1 cellular context compared by ENCODE assay signal in genomic region chr3:170961616-170962400, GRCh38.
TF ChIP-seq lines count a peak whose summit lies in the region.

No MANE protein-coding gene starts in this region.

TF ChIP-seq in K562, 482 proteins besides CTCF, POLR2A, EP300 and RAD21 (continued from another document and continues in another):
- TF ChIP-seq HINFP (tag; conservative IDR thresholded peaks at IDR 0.05; ENCODE audit: low read depth) = no peak
- peak; percentile 44; the same call in 1 of the 2 replicates for TF ChIP-seq MAFK (IDR thresholded peaks at IDR 0.05; ENCODE audit: low read length)
- peak; percentile 22 for TF ChIP-seq MEIS2 (IDR thresholded peaks at IDR 0.05; ENCODE audit: partially characterized antibody)
- no peak for TF ChIP-seq MLX (CRISPR knock-in tag; conservative IDR thresholded peaks at IDR 0.05)
- 0 out of 2 replicates have a peak, but pooled peaks have one; percentile 12 for TF ChIP-seq PKNOX1 (IDR thresholded peaks at IDR 0.05)
- no peak for TF ChIP-seq TAF9B (IDR thresholded peaks at IDR 0.05; ENCODE audit: partially characterized antibody)
- no peak for TF ChIP-seq PREB (CRISPR knock-in tag; IDR thresholded peaks at IDR 0.05)
- no peak for TF ChIP-seq CUX1 (CRISPR knock-in tag; IDR thresholded peaks at IDR 0.05)
- TF ChIP-seq CBFA2T2 (conservative IDR thresholded peaks at IDR 0.05) = no peak
- TF ChIP-seq CHD4 (IDR thresholded peaks at IDR 0.05; ENCODE audit: insufficient read depth, insufficient replicate concordance, low read depth, low read length, poor library complexity, severe bottlenecking) = no peak
- TF ChIP-seq NCOA4 (IDR thresholded peaks at IDR 0.05; ENCODE audit: partially characterized antibody) = no peak
- no peak for TF ChIP-seq ZFP30 (CRISPR knock-in tag; IDR thresholded peaks at IDR 0.05; ENCODE audit: borderline replicate concordance)
- TF ChIP-seq ZNF778 (CRISPR knock-in tag; IDR thresholded peaks at IDR 0.05) = no peak
- peak; percentile 85 for TF ChIP-seq DEAF1 (CRISPR knock-in tag; IDR thresholded peaks at IDR 0.05)
- TF ChIP-seq NKRF (IDR thresholded peaks at IDR 0.05; ENCODE audit: borderline replicate concordance) = no peak
- no peak for TF ChIP-seq CREB3 (tag; conservative IDR thresholded peaks at IDR 0.05; ENCODE audit: low read depth)
- TF ChIP-seq ARID2 (IDR thresholded peaks at IDR 0.05) = no peak
- TF ChIP-seq PHF20 (IDR thresholded peaks at IDR 0.05; ENCODE audit: partially characterized antibody) = no peak
- TF ChIP-seq PBX2 (CRISPR knock-in tag; IDR thresholded peaks at IDR 0.05; ENCODE audit: low read depth) = no peak
- peak; percentile 42; the same call in 1 of the 2 replicates for TF ChIP-seq PBX2 (tag; conservative IDR thresholded peaks at IDR 0.05; ENCODE audit: low read depth)
- no peak for TF ChIP-seq TFAP4 (CRISPR knock-in tag; IDR thresholded peaks at IDR 0.05; ENCODE audit: borderline replicate concordance)
- TF ChIP-seq MTF1 (CRISPR knock-in tag; IDR thresholded peaks at IDR 0.05; ENCODE audit: borderline replicate concordance) = no peak
- no peak for TF ChIP-seq XRCC3 (IDR thresholded peaks at IDR 0.05)
